1 cellular context compared by ENCODE assay signal in genomic region chr10:46006219-46006618, GRCh38.
TF ChIP-seq lines count a peak whose summit lies in the region.

No MANE protein-coding gene starts in this region.

TF ChIP-seq in K562, 482 proteins besides CTCF, POLR2A, EP300 and RAD21 (continued from another document):
- TF ChIP-seq, protein P1, sequence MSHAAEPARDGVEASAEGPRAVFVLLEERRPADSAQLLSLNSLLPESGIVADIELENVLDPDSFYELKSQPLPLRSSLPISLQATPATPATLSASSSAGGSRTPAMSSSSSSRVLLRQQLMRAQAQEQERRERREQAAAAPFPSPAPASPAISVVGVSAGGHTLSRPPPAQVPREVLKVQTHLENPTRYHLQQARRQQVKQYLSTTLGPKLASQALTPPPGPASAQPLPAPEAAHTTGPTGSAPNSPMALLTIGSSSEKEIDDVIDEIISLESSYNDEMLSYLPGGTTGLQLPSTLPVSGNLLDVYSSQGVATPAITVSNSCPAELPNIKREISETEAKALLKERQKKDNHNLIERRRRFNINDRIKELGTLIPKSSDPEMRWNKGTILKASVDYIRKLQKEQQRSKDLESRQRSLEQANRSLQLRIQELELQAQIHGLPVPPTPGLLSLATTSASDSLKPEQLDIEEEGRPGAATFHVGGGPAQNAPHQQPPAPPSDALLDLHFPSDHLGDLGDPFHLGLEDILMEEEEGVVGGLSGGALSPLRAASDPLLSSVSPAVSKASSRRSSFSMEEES (CRISPR knock-in tag; IDR thresholded peaks at IDR 0.05) = no peak
- peak; percentile 69 for TF ChIP-seq C11orf30 (IDR thresholded peaks at IDR 0.05; ENCODE audit: low read depth)
- no peak for TF ChIP-seq SIRT6 (IDR thresholded peaks at IDR 0.05; ENCODE audit: low read depth, low read length)
- no peak for TF ChIP-seq SMAD3 (CRISPR knock-in tag; conservative IDR thresholded peaks at IDR 0.05)
- TF ChIP-seq CTBP1 (IDR thresholded peaks at IDR 0.05; ENCODE audit: borderline replicate concordance) = no peak
